ENCODE assay signal across 8 cellular contexts in genomic region chr10:89793649-89794254, GRCh38.
DNase-seq lines count a peak whose midpoint lies in the region; ATAC-seq and TF ChIP-seq lines count a peak whose summit lies in the region.

No MANE protein-coding gene starts in this region.

- no peaks in the 10 kb centered on the region for H3K79me2 ChIP-seq in HCT116 (ENCODE audit: insufficient read depth, low read length)

- 17 to 31% methylated on average over 3 of the region's 3 CpGs for WGBS in lung, 2 donors
- 32 to 34% methylated on average over 3 of the region's 3 CpGs for WGBS in aorta, 2 donors

- H3K9me3 ChIP-seq in HCT116 (ENCODE audit: control insufficient read depth in 1 of 2, insufficient read depth in 1 of 2, low read depth in 1 of 2, low read length in 2 of 2) (no peaks in the 10 kb centered on the region), lung (ENCODE audit: control insufficient read depth in 2 of 2, insufficient read depth in 1 of 2, low read length in 1 of 2) (no peaks in the 10 kb centered on the region), aorta (ENCODE audit: control insufficient read depth, low read length) (no peaks in the 10 kb centered on the region)

- H3K27ac ChIP-seq in HCT116 (ENCODE audit: low read depth, low read length) = peak overlapping the region; percentile 55; the same call in 1 of the 2 replicates
- no peak overlapping the region for H3K27ac ChIP-seq in lung (ENCODE audit: low read depth in 1 of 2, low read length in 1 of 2)
- no peak overlapping the region for H3K27ac ChIP-seq in aorta (ENCODE audit: low read depth in 1 of 2, low read length in 2 of 2)

- no peak overlapping the region for H2AFZ ChIP-seq in HCT116 (ENCODE audit: low read depth, low read length, poor library complexity, severe bottlenecking)

- H3K27me3 ChIP-seq in HCT116 (ENCODE audit: insufficient read depth, low read length) = no peaks in the 10 kb centered on the region
- H3K27me3 ChIP-seq in lung (ENCODE audit: control insufficient read depth, insufficient read depth) = no peaks in the 10 kb centered on the region
- H3K27me3 ChIP-seq in aorta (ENCODE audit: control insufficient read depth in 1 of 2, insufficient read depth in 2 of 2, low read length in 1 of 2) = no peaks in the 10 kb centered on the region

- RAD21 ChIA-PET in HCT116 (lab: Charles Lee; ENCODE audit: low non-redundant PET in 1 of 2, low total read pairs in 2 of 2, uncharacterized antibody in 2 of 2, unreplicated experiment in 2 of 2) = interaction anchor here in 1 of 2 experiments (0.7 kb wide), 1 partner anchor 859 kb away, joined by 3 read pairs; no protein-coding TSS in a partner anchor

- DNase-seq in stimulated activated CD4-positive, alpha-beta T cell treated with anti-CD3 and anti-CD28 coated beads, Interleukin-15, amount 100 ng/mL, for 24 hours = peak; percentile 19
- no peak for DNase-seq in stimulated activated CD4-positive, alpha-beta T cell treated with anti-CD3 and anti-CD28 coated beads, Interleukin-1b, Interleukin-23, amount 100 ng/mL, for 48 hours
- peak; percentile 73 for DNase-seq in HCT116 (ENCODE audit: low read depth, low spot score)
- peak; percentile 59 for DNase-seq in NCI-H1694 (lab: John Stamatoyannopoulos, UW)
- peak; percentile 3 to 38 for DNase-seq in SW 1271 (lab: John Stamatoyannopoulos, UW)
- DNase-seq in effector CD4-positive, alpha-beta T cell = peak; percentile 19
- DNase-seq in lung (ENCODE audit: low spot score) = no peak
- DNase-seq in aorta = no peak

- H3K4me2 ChIP-seq in HCT116 (ENCODE audit: low read length) = no peak overlapping the region

- POLR2A ChIA-PET in HCT116 (lab: Charles Lee) = no interaction called here

- BruUV-seq in HCT116 (replicated peaks; lab: Mats Ljungman, UMichigan) = no TSS peak

- intact Hi-C loops in HCT116 (cut with micrococcal nuclease) = loop anchor here (1.0 to 10.0 kb wide), 8 partner anchors 345 to 1070 kb away; no protein-coding TSS in a partner anchor
- intact Hi-C loops in aorta (cut with DNase I) = loop anchor here (5.0 to 10.0 kb wide), 5 partner anchors 161 to 1069 kb away; partner anchors contain the start of gene HTR7 (in 1 of the 2)

- TF ChIP-seq RAD21 in HCT116 (IDR thresholded peaks at IDR 0.05; ENCODE audit: low read depth) = peak; percentile 98

- ATAC-seq in HCT116 (peak; percentile 88), lung (ENCODE audit: insufficient read depth, low FRiP score) (no peak), aorta (ENCODE audit: low FRiP score) (peak; percentile 79)

- H3K4me3 ChIP-seq in HCT116 (replicated peaks in 1 of 2; ENCODE audit: low read depth in 1 of 2, low read length in 2 of 2) = no peak overlapping the region
- no peak overlapping the region for H3K4me3 ChIP-seq in lung
- H3K4me3 ChIP-seq in aorta (ENCODE audit: low read length in 2 of 2) = no peak overlapping the region

- TF ChIP-seq CTCF in HCT116 (IDR thresholded peaks at IDR 0.05 in 2 of 3, conservative IDR thresholded peaks at IDR 0.05 in 1 of 3; ENCODE audit: borderline replicate concordance in 1 of 3, insufficient read depth in 1 of 3, low read depth in 2 of 3, low read length in 2 of 3) = peak; percentile 65 to 90 (median 84)
- TF ChIP-seq CTCF in lung (IDR thresholded peaks at IDR 0.05; ENCODE audit: control extremely low read depth, extremely low read depth) = peak; percentile 78

- H3K4me1 ChIP-seq in HCT116 (ENCODE audit: control insufficient read depth in 1 of 2, insufficient read depth in 2 of 2, low read length in 2 of 2) (peaks cover 25 to 26% of the 10 kb centered on the region in 2 experiments; a peak in 3 of 4 replicates), lung (ENCODE audit: control insufficient read depth in 2 of 2, insufficient read depth in 2 of 2, low read length in 2 of 2) (peaks cover 0 to 2% of the 10 kb centered on the region in 2 donors), aorta (ENCODE audit: control insufficient read depth in 1 of 2, insufficient read depth in 2 of 2, low read length in 2 of 2) (peaks cover 0 to 3% of the 10 kb centered on the region in 2 donors)

- CTCF ChIA-PET in HCT116 (lab: Charles Lee) = interaction anchor here (1.5 to 2.1 kb wide), 2 partner anchors 799 to 994 kb away, joined by 4 to 7 read pairs; no protein-coding TSS in a partner anchor

- no peaks in the 10 kb centered on the region for H4K20me1 ChIP-seq in HCT116 (ENCODE audit: insufficient read depth)

- no peak for TF ChIP-seq POLR2A in HCT116 (IDR thresholded peaks at IDR 0.05; ENCODE audit: borderline replicate concordance, extremely low read depth, insufficient read depth, insufficient read length)

- H3K36me3 ChIP-seq in HCT116 (ENCODE audit: control insufficient read depth in 1 of 2, insufficient read depth in 2 of 2, low read length in 2 of 2) = no peaks in the 10 kb centered on the region
- no peaks in the 10 kb centered on the region for H3K36me3 ChIP-seq in lung (ENCODE audit: control insufficient read depth in 2 of 2, insufficient read depth in 2 of 2, low read length in 2 of 2)
- no peaks in the 10 kb centered on the region for H3K36me3 ChIP-seq in aorta (ENCODE audit: control insufficient read depth in 1 of 2, insufficient read depth in 2 of 2, low read length in 1 of 2)

- H3K9ac ChIP-seq in HCT116 (ENCODE audit: low read length) = no peak overlapping the region

- no peaks in the 10 kb centered on the region for H3K9me2 ChIP-seq in HCT116 (ENCODE audit: insufficient read depth)

TF ChIP-seq in HCT116, 20 proteins besides CTCF, POLR2A, EP300 and RAD21:
- TF ChIP-seq TCF7L2 (IDR thresholded peaks at IDR 0.05; ENCODE audit: borderline replicate concordance, extremely low read depth, insufficient read depth, insufficient read length) = no peak
- 0 out of 2 replicates have a peak, but pooled peaks have one; percentile 16 for TF ChIP-seq CBX3 (IDR thresholded peaks at IDR 0.05; ENCODE audit: low read depth)

Comparison
In these comparisons a context has a peak if more than half of its experiments do, and no peak if none do; other contexts are left out.
1. DNase-seq: peak in stimulated activated CD4-positive, alpha-beta T cell treated with anti-CD3 and anti-CD28 coated beads, Interleukin-15, amount 100 ng/mL, for 24 hours (single experiment), HCT116 (single experiment), NCI-H1694 (single experiment), SW 1271 (2 of 2) and effector CD4-positive, alpha-beta T cell (single experiment); none in stimulated activated CD4-positive, alpha-beta T cell treated with anti-CD3 and anti-CD28 coated beads, Interleukin-1b, Interleukin-23, amount 100 ng/mL, for 48 hours (single experiment), lung (single experiment) and aorta (0 of 2).